ENCODE assay signal across 23 cellular contexts in genomic region chr9:112601646-112602045, GRCh38.
A peak's percentile ranks its signal among the peaks of the same experiment; 100 is the strongest.
DNase-seq lines count a peak whose midpoint lies in the region; FAIRE-seq and TF ChIP-seq lines count a peak whose summit lies in the region.
"Had no signal": no experiment of that assay in that cellular context is flagged by ENCODE, and none has a peak within 500 bp of the region (broad histone marks: within the 10 kb centered on the region; RNA-seq: fewer than 3 reads in every experiment).

No MANE protein-coding gene starts in this region.

- H3K4me3 ChIP-seq in bronchial epithelial cell (ENCODE audit: low read depth, low read length) (no peak overlapping the region), small intestine (ENCODE audit: low read depth in 1 of 2, low read length in 2 of 2) (no peak overlapping the region)
- H3K4me3 ChIP-seq: heart left ventricle, lung, pancreas, skin epidermis had no signal

- DNase-seq in AG08396 (ENCODE audit: low spot score) (peak; percentile 9), LHCN-M2 (ENCODE audit: low read depth) (peak; percentile 9), bronchial epithelial cell (ENCODE audit: low read depth) (peak; percentile 65), kidney glomerular epithelial cell (lab: John Stamatoyannopoulos, UW) (peak; percentile 29), D341Med (ENCODE audit: low spot score) (no peak), small intestine (no peak), NAMALWA (ENCODE audit: low spot score) (no peak)
- DNase-seq in activated naive CD4-positive, alpha-beta T cell treated with anti-CD3 and anti-CD28 coated beads, Interleukin-2, amount 50 U/mL, for 16 hours, result no peak
- DNase-seq: ACHN; activated CD4-positive, alpha-beta T cell treated with anti-CD3 and anti-CD28 coated beads, Interleukin-2, amount 10 ng/mL, durations not matched to agents 24 days and 14 days; activated CD8-positive, alpha-beta memory T cell treated with anti-CD3 and anti-CD28 coated beads, Interleukin-2, amount 50 U/mL, for 4 hours; activated effector memory CD4-positive, alpha-beta T cell treated with anti-CD3 and anti-CD28 coated beads, Interleukin-2, amount 50 U/mL, for 16 hours; amygdala; CD8-positive, alpha-beta memory T cell; heart left ventricle; immature natural killer cell; NCI-H1105; pancreas; stimulated activated CD4-positive, alpha-beta T cell treated with anti-CD3 and anti-CD28 coated beads, Interleukin-4, amount 100 ng/mL, for 1 hour had no signal

- 70 to 75% (median 72%) methylated on average over 2 of the region's 2 CpGs for WGBS in small intestine, 3 donors

- H3K27ac ChIP-seq in small intestine (ENCODE audit: low read depth in 1 of 2, low read length in 1 of 2), result no peak overlapping the region
- H3K27ac ChIP-seq: heart left ventricle, KMS-11, pancreas, skin epidermis had no signal

- no peak for TF ChIP-seq CTCF in bronchial epithelial cell (IDR thresholded peaks at IDR 0.05; ENCODE audit: insufficient read depth, low read length, severe bottlenecking)

- H3K27me3 ChIP-seq in bronchial epithelial cell (ENCODE audit: control insufficient read depth, insufficient read depth, low read length), result no peaks in the 10 kb centered on the region
- no peaks in the 10 kb centered on the region for H3K27me3 ChIP-seq in small intestine (ENCODE audit: control insufficient read depth in 2 of 2, insufficient read depth in 2 of 2, low read length in 2 of 2)
- H3K27me3 ChIP-seq: heart left ventricle, pancreas had no signal

- H3K36me3 ChIP-seq in bronchial epithelial cell (ENCODE audit: control insufficient read depth, insufficient read depth, low read length) (no peaks in the 10 kb centered on the region), small intestine (ENCODE audit: control insufficient read depth in 2 of 2, insufficient read depth in 2 of 2, low read length in 2 of 2) (no peaks in the 10 kb centered on the region)
- H3K36me3 ChIP-seq: heart left ventricle, pancreas had no signal

- H3K4me1 ChIP-seq in small intestine (ENCODE audit: control insufficient read depth in 2 of 2, insufficient read depth in 1 of 2, low read depth in 1 of 2, low read length in 1 of 2), result no peaks in the 10 kb centered on the region
- H3K4me1 ChIP-seq: heart left ventricle, pancreas had no signal

- no peaks in the 10 kb centered on the region for H3K9me3 ChIP-seq in small intestine (ENCODE audit: control insufficient read depth, low read depth)
- H3K9me3 ChIP-seq: heart left ventricle, pancreas had no signal

- no peak for FAIRE-seq in bronchial epithelial cell (lab: Jason Lieb, UNC)
- FAIRE-seq in small intestine (lab: Jason Lieb, UNC), result no peak
- FAIRE-seq: colon, pancreas had no signal

Comparison
In these comparisons a context has a peak if more than half of its experiments do, and no peak if none do; other contexts are left out.
1. DNase-seq: peak in AG08396 (single experiment), LHCN-M2 (single experiment), bronchial epithelial cell (single experiment) and kidney glomerular epithelial cell (single experiment); none in D341Med (single experiment), activated naive CD4-positive, alpha-beta T cell treated with anti-CD3 and anti-CD28 coated beads, Interleukin-2, amount 50 U/mL, for 16 hours (single experiment), small intestine (single experiment) and NAMALWA (single experiment).